In genomic region chr9:125235805-125236534, GRCh38 we compare ENCODE assay signal across 11 cellular contexts. TPM values are rescaled to one million over a fixed set of nuclear protein-coding genes. Genes with fewer than 3 reads are reported as not detected.
DNase-seq lines count a peak whose midpoint lies in the region; ATAC-seq and TF ChIP-seq lines count a peak whose summit lies in the region.
"Had no signal": no experiment of that assay in that cellular context is flagged by ENCODE, and none has a peak within 500 bp of the region (broad histone marks: within the 10 kb centered on the region; RNA-seq: fewer than 3 reads in every experiment).

No MANE protein-coding gene starts in this region.

- peak overlapping the region; percentile 87 for H3K27ac Mint-ChIP-seq in Calu3 (ENCODE audit: unreplicated experiment)
- peak overlapping the region; percentile 17 for H3K27ac Mint-ChIP-seq in dendritic cell treated with granulocyte-macrophage colony-stimulating factor and Interleukin-4, amounts not matched to agents 40 ng/mL and 50 ng/mL, for 4 days
- peak overlapping the region; percentile 48 for H3K27ac Mint-ChIP-seq in osteocyte (ENCODE audit: unreplicated experiment)
- peak overlapping the region in 3 of 7 donors; percentile 1 to 63 (median 24) for H3K27ac Mint-ChIP-seq in CD14-positive monocyte

- H3K36me3 Mint-ChIP-seq in Calu3 (ENCODE audit: insufficient read depth, unreplicated experiment) (peaks cover 85% of the 10 kb centered on the region), osteocyte (ENCODE audit: unreplicated experiment) (peaks cover 47% of the 10 kb centered on the region), CD14-positive monocyte (peaks cover 55 to 71% of the 10 kb centered on the region in 2 donors)
- H3K36me3 Mint-ChIP-seq in dendritic cell treated with granulocyte-macrophage colony-stimulating factor and Interleukin-4, amounts not matched to agents 40 ng/mL and 50 ng/mL, for 4 days (ENCODE audit: low read depth) = peaks cover 94% of the 10 kb centered on the region

- H3K4me3 Mint-ChIP-seq in Calu3 (ENCODE audit: low read depth, unreplicated experiment) (peak overlapping the region; percentile 85), osteocyte (ENCODE audit: unreplicated experiment) (peak overlapping the region; percentile 89), CD14-positive monocyte (peak overlapping the region in 1 of 2 donors; percentile 24)
- peak overlapping the region; percentile 33 for H3K4me3 Mint-ChIP-seq in dendritic cell treated with granulocyte-macrophage colony-stimulating factor and Interleukin-4, amounts not matched to agents 40 ng/mL and 50 ng/mL, for 4 days

- peaks cover 46% of the 10 kb centered on the region for H3K4me1 ChIP-seq in OCI-LY7 (ENCODE audit: insufficient read depth, low read length, poor library complexity, severe bottlenecking)
- peaks cover 12% of the 10 kb centered on the region for H3K4me1 ChIP-seq in SJCRH30

- H3K27ac ChIP-seq in OCI-LY7 (ENCODE audit: low read depth, low read length, poor library complexity, severe bottlenecking) (no peak overlapping the region), SJCRH30 (no peak overlapping the region)

- H2AFZ ChIP-seq in OCI-LY7 (ENCODE audit: low read length) = no peak overlapping the region

- BruUV-seq in Calu3 (replicated peaks; lab: Mats Ljungman, UMichigan) = no TSS peak
- no TSS peak for BruUV-seq in OCI-LY7 (replicated peaks; lab: Mats Ljungman, UMichigan)

- H3K4me1 Mint-ChIP-seq in Calu3 (ENCODE audit: low read depth, unreplicated experiment) (peaks cover 12% of the 10 kb centered on the region), osteocyte (ENCODE audit: unreplicated experiment) (peaks cover 52% of the 10 kb centered on the region), CD14-positive monocyte (peaks cover 41% of the 10 kb centered on the region)
- peaks cover 42% of the 10 kb centered on the region for H3K4me1 Mint-ChIP-seq in dendritic cell treated with granulocyte-macrophage colony-stimulating factor and Interleukin-4, amounts not matched to agents 40 ng/mL and 50 ng/mL, for 4 days (ENCODE audit: low read depth)

- H3K27me3 ChIP-seq in SJCRH30 = no peaks in the 10 kb centered on the region

- peaks cover 57% of the 10 kb centered on the region for H3K79me2 ChIP-seq in OCI-LY7 (ENCODE audit: insufficient read depth, low read depth, low read length)

- POLR2A ChIA-PET in OCI-LY7 (lab: Charles Lee) = interaction anchor here (0.9 kb wide), 1 partner anchor 166 kb away, joined by 4 read pairs; no protein-coding TSS in a partner anchor

- TF ChIP-seq CTCF in Calu3 (IDR thresholded peaks at IDR 0.05; ENCODE audit: unreplicated experiment) (no peak), OCI-LY7 (conservative IDR thresholded peaks at IDR 0.05; ENCODE audit: low read length) (no peak), osteocyte (IDR thresholded peaks at IDR 0.05) (no peak), CD14-positive monocyte (IDR thresholded peaks at IDR 0.05) (no peak)

- DNase-seq in Calu3 (no peak), OCI-LY7 (ENCODE audit: low spot score) (no peak), osteocyte (ENCODE audit: extremely low spot score, unreplicated experiment) (no peak), CD14-positive monocyte (ENCODE audit: low spot score) (no peak), SJCRH30 (no peak)
- DNase-seq: activated CD4-positive, CD25-positive, alpha-beta regulatory T cell; cortex of kidney; H7; NCI-H524 treated with DMSO at 0.1 percent for 48 hours had no signal

- peaks cover 79% of the 10 kb centered on the region for H3K36me3 ChIP-seq in OCI-LY7 (ENCODE audit: insufficient read depth, low read length)
- peaks cover 77% of the 10 kb centered on the region for H3K36me3 ChIP-seq in SJCRH30

- no peaks in the 10 kb centered on the region for H3K9me2 ChIP-seq in OCI-LY7 (ENCODE audit: insufficient read depth, low read length)

- H3K4me3 ChIP-seq in OCI-LY7 (ENCODE audit: low read depth, low read length, poor library complexity, severe bottlenecking) (peak overlapping the region; percentile 96), SJCRH30 (no peak overlapping the region)

- no peak for ATAC-seq in HG03175 (IDR thresholded peaks at IDR 0.05; ENCODE audit: unreplicated experiment)

- no peaks in the 10 kb centered on the region for H3K9me3 Mint-ChIP-seq in Calu3 (ENCODE audit: low read depth, unreplicated experiment)
- no peaks in the 10 kb centered on the region for H3K9me3 Mint-ChIP-seq in dendritic cell treated with granulocyte-macrophage colony-stimulating factor and Interleukin-4, amounts not matched to agents 40 ng/mL and 50 ng/mL, for 4 days
- no peaks in the 10 kb centered on the region for H3K9me3 Mint-ChIP-seq in osteocyte (ENCODE audit: unreplicated experiment)
- peaks cover 0 to 3% (median 0%) of the 10 kb centered on the region in 7 donors for H3K9me3 Mint-ChIP-seq in CD14-positive monocyte

- H3K9me3 ChIP-seq in OCI-LY7 (ENCODE audit: low read length) (no peaks in the 10 kb centered on the region), SJCRH30 (replicated peaks) (no peaks in the 10 kb centered on the region)

- intact Hi-C loops in Calu3 (cut with micrococcal nuclease; ENCODE audit: unreplicated experiment) (no loop called here), OCI-LY7 (cut with micrococcal nuclease; ENCODE audit: unreplicated experiment) (no loop called here), CD14-positive monocyte (cut with micrococcal nuclease) (loop anchor here in 1 of 2 donors (5.0 kb wide), 2 partner anchors 34 to 36 kb away; partner anchors contain the start of gene RABEPK)
- intact Hi-C loops in dendritic cell treated with granulocyte-macrophage colony-stimulating factor and Interleukin-4, amounts not matched to agents 40 ng/mL and 50 ng/mL, for 4 days (cut with micrococcal nuclease) = loop anchor here (5.0 kb wide), 1 partner anchor 41 kb away; no protein-coding TSS in a partner anchor

- H4K20me1 ChIP-seq in OCI-LY7 (ENCODE audit: insufficient read depth, low read length) = peaks cover 48% of the 10 kb centered on the region

- peaks cover 2% of the 10 kb centered on the region for H3K27me3 Mint-ChIP-seq in Calu3 (ENCODE audit: unreplicated experiment)
- no peaks in the 10 kb centered on the region for H3K27me3 Mint-ChIP-seq in dendritic cell treated with granulocyte-macrophage colony-stimulating factor and Interleukin-4, amounts not matched to agents 40 ng/mL and 50 ng/mL, for 4 days
- H3K27me3 Mint-ChIP-seq in osteocyte (ENCODE audit: unreplicated experiment) = no peaks in the 10 kb centered on the region
- no peaks in the 10 kb centered on the region for H3K27me3 Mint-ChIP-seq in CD14-positive monocyte (ENCODE audit: low read depth in 3 of 3)

- CTCF ChIA-PET in Calu3 (lab: Charles Lee) (no interaction called here), OCI-LY7 (lab: Charles Lee; ENCODE audit: unreplicated experiment) (no interaction called here)

- peak overlapping the region; percentile 74 for H3K4me2 ChIP-seq in OCI-LY7 (ENCODE audit: low read length)

RNA-seq across cellular contexts. Expression of gene HSPA5, which starts 5.2 kb away (rescaled TPM):
- total RNA-seq in Calu3 (2022) (256 and 259 TPM in 2 replicates), OCI-LY7 (2022) (115 and 150 TPM in 2 replicates), osteocyte (282 and 300 TPM in 2 replicates)
- 49.0 and 52.1 TPM in 2 replicates for total RNA-seq in OCI-LY7 (2014; rRNA removed; shearing (Covaris generic))
- polyA plus RNA-seq in CD14-positive monocyte = 100 to 1,000 TPM; 105 to 156 TPM
- 130 and 136 TPM in 2 replicates for total RNA-seq in SJCRH30 (2014; rRNA removed; shearing (Covaris generic))

RNA-seq across cellular contexts. Expression of gene GAPVD1, which starts 25.7 kb away (rescaled TPM):
- total RNA-seq in Calu3 (2022) (28.7 and 32.6 TPM in 2 replicates), OCI-LY7 (2022) (41.1 and 44.5 TPM in 2 replicates), osteocyte (56.1 and 56.5 TPM in 2 replicates)
- total RNA-seq in OCI-LY7 (2014; rRNA removed; shearing (Covaris generic)) = 29.6 and 36.0 TPM in 2 replicates
- 10 to 100 TPM; 30.5 to 49.2 TPM for polyA plus RNA-seq in CD14-positive monocyte
- 66.0 and 70.8 TPM in 2 replicates for total RNA-seq in SJCRH30 (2014; rRNA removed; shearing (Covaris generic))

RNA-seq across cellular contexts. Expression of gene RABEPK, which starts 35.6 kb away (rescaled TPM):
- total RNA-seq in Calu3 (2022) (12.7 and 13.2 TPM in 2 replicates), OCI-LY7 (2022) (22.9 and 23.9 TPM in 2 replicates), osteocyte (20.2 and 20.7 TPM in 2 replicates)
- total RNA-seq in OCI-LY7 (2014; rRNA removed; shearing (Covaris generic)) = 16.2 and 27.0 TPM in 2 replicates
- polyA plus RNA-seq in CD14-positive monocyte = 10 to 100 TPM; 17.5 to 18.5 TPM
- total RNA-seq in SJCRH30 (2014; rRNA removed; shearing (Covaris generic)) = 27.0 and 29.9 TPM in 2 replicates

RNA-seq across cellular contexts. Expression of gene PPP6C, which starts 46.4 kb away (rescaled TPM):
- total RNA-seq in Calu3 (2022) (22.7 and 24.7 TPM in 2 replicates), OCI-LY7 (2022) (51.9 and 55.1 TPM in 2 replicates), osteocyte (34.9 and 37.9 TPM in 2 replicates)
- total RNA-seq in OCI-LY7 (2014; rRNA removed; shearing (Covaris generic)) = 18.9 and 21.4 TPM in 2 replicates
- polyA plus RNA-seq in CD14-positive monocyte = 10 to 100 TPM; 36.9 to 48.1 TPM
- 55.0 and 56.8 TPM in 2 replicates for total RNA-seq in SJCRH30 (2014; rRNA removed; shearing (Covaris generic))
